Comparison of ENCODE assay signal across 20 cellular contexts in genomic region chr6:99099243-99099642, GRCh38.
"Had no signal": no experiment of that assay in that cellular context is flagged by ENCODE, and none has a peak within 500 bp of the region (broad histone marks: within the 10 kb centered on the region; RNA-seq: fewer than 3 reads in every experiment).

No MANE protein-coding gene starts in this region.

- H3K36me3 ChIP-seq: left ventricle myocardium inferior, ovary, right atrium auricular region, right lobe of liver, tibial nerve, uterus had no signal

- H3K4me3 Mint-ChIP-seq: naive thymus-derived CD4-positive, alpha-beta T cell; natural killer cell treated with Interleukin-12 subunit alpha and Interleukin-12 subunit beta and Interleukin-15 and Interleukin-18, amount 100 ng/mL, for 72 hours; stimulated activated naive CD8-positive, alpha-beta T cell treated with anti-CD3 and anti-CD28 coated beads, Interleukin-15, Interleukin-2, amounts not matched to agents 100 ng/mL and 50 ng/mL, for 24 hours; type B pancreatic cell had no signal

- H3K9me3 ChIP-seq: left ventricle myocardium inferior, mucosa of descending colon, ovary, right atrium auricular region, right lobe of liver, tibial nerve, uterus had no signal

- H3K36me3 Mint-ChIP-seq: naive thymus-derived CD4-positive, alpha-beta T cell; natural killer cell treated with Interleukin-12 subunit alpha and Interleukin-12 subunit beta and Interleukin-15 and Interleukin-18, amount 100 ng/mL, for 72 hours; type B pancreatic cell had no signal

- ATAC-seq: mucosa of descending colon; naive thymus-derived CD4-positive, alpha-beta T cell; natural killer cell treated with Interleukin-12 subunit alpha and Interleukin-12 subunit beta and Interleukin-15 and Interleukin-18, amount 100 ng/mL, for 72 hours; right lobe of liver had no signal

- H3K27me3 ChIP-seq: ovary, right atrium auricular region, right lobe of liver, tibial nerve, uterus had no signal

- H3K27ac ChIP-seq: left ventricle myocardium inferior, ovary, right atrium auricular region, right lobe of liver, tibial nerve, uterus had no signal

- H3K27ac Mint-ChIP-seq: naive thymus-derived CD4-positive, alpha-beta T cell; natural killer cell treated with Interleukin-12 subunit alpha and Interleukin-12 subunit beta and Interleukin-15 and Interleukin-18, amount 100 ng/mL, for 72 hours; progenitor cell of endocrine pancreas; stimulated activated naive CD8-positive, alpha-beta T cell treated with anti-CD3 and anti-CD28 coated beads, Interleukin-15, Interleukin-2, amounts not matched to agents 100 ng/mL and 50 ng/mL, for 24 hours; type B pancreatic cell had no signal

- H3K4me1 ChIP-seq: left ventricle myocardium inferior, right atrium auricular region, right lobe of liver, tibial nerve, uterus had no signal

- H3K9me3 Mint-ChIP-seq: natural killer cell treated with Interleukin-12 subunit alpha and Interleukin-12 subunit beta and Interleukin-15 and Interleukin-18, amount 100 ng/mL, for 72 hours; stimulated activated naive CD8-positive, alpha-beta T cell treated with anti-CD3 and anti-CD28 coated beads, Interleukin-15, Interleukin-2, amounts not matched to agents 100 ng/mL and 50 ng/mL, for 24 hours; type B pancreatic cell had no signal

- DNase-seq: islet precursor cell; left ventricle myocardium inferior; midbrain; mucosa of descending colon; naive thymus-derived CD4-positive, alpha-beta T cell; ovary; right lobe of liver; stimulated activated CD4-positive, alpha-beta T cell treated with anti-CD3 and anti-CD28 coated beads, Interleukin-1b, Interleukin-23, amount 100 ng/mL, for 48 hours; stimulated activated CD4-positive, alpha-beta T cell treated with anti-CD3 and anti-CD28 coated beads, Interleukin-2, amount 100 ng/mL, for 48 hours; stimulated activated naive CD4-positive, alpha-beta T cell; substantia nigra; uterus had no signal

- H3K4me3 ChIP-seq: left ventricle myocardium inferior, lung, mucosa of descending colon, ovary, right atrium auricular region, right lobe of liver, smooth muscle cell, tibial nerve, uterus had no signal
